In genomic region chr1:160101037-160101716, GRCh38 we compare ENCODE assay signal across 1 cellular context.
TF ChIP-seq lines count a peak whose summit lies in the region.

No MANE protein-coding gene starts in this region.

TF ChIP-seq in HepG2, 621 proteins besides CTCF, POLR2A, EP300 and RAD21 (continued from another document and continues in another):
- TF ChIP-seq ZNF207 (IDR thresholded peaks at IDR 0.05; ENCODE audit: borderline replicate concordance) (no peak), ARNTL (CRISPR knock-in tag; IDR thresholded peaks at IDR 0.05) (peak; percentile 100), STAG1 (CRISPR knock-in tag; IDR thresholded peaks at IDR 0.05) (peak; percentile 90), ZFP62 (CRISPR knock-in tag; IDR thresholded peaks at IDR 0.05) (no peak), CHD4 (IDR thresholded peaks at IDR 0.05; ENCODE audit: borderline replicate concordance, low read length) (no peak), ZNF230 (CRISPR knock-in tag; IDR thresholded peaks at IDR 0.05) (no peak), ZNF576 (CRISPR knock-in tag; IDR thresholded peaks at IDR 0.05) (no peak), ZNF878 (CRISPR knock-in tag; IDR thresholded peaks at IDR 0.05) (peak; percentile 50; the same call in 1 of the 2 replicates), ZNF556 (CRISPR knock-in tag; IDR thresholded peaks at IDR 0.05; ENCODE audit: borderline replicate concordance) (no peak), ZNF737 (CRISPR knock-in tag; IDR thresholded peaks at IDR 0.05; ENCODE audit: borderline replicate concordance) (no peak), GLI4 (CRISPR knock-in tag; IDR thresholded peaks at IDR 0.05; ENCODE audit: borderline replicate concordance) (no peak), SRSF9 (IDR thresholded peaks at IDR 0.05; ENCODE audit: borderline replicate concordance, insufficient read depth, low read depth, low read length, poor library complexity, severe bottlenecking) (no peak), RFX3 (CRISPR knock-in tag; IDR thresholded peaks at IDR 0.05) (no peak), MAFK (conservative IDR thresholded peaks at IDR 0.05 in 1 of 2, IDR thresholded peaks at IDR 0.05 in 1 of 2; ENCODE audit: low read length in 2 of 2) (no peak), LCORL (IDR thresholded peaks at IDR 0.05) (no peak), LCORL (CRISPR knock-in tag; IDR thresholded peaks at IDR 0.05) (no peak), ZNF281 (CRISPR knock-in tag; IDR thresholded peaks at IDR 0.05; ENCODE audit: borderline replicate concordance) (peak; percentile 92), CCDC6 (CRISPR knock-in tag; IDR thresholded peaks at IDR 0.05) (no peak), FLYWCH1 (CRISPR knock-in tag; IDR thresholded peaks at IDR 0.05) (no peak), HOXD1 (CRISPR knock-in tag; IDR thresholded peaks at IDR 0.05) (no peak), GATAD1 (CRISPR knock-in tag; IDR thresholded peaks at IDR 0.05) (peak; percentile 61; the same call in 1 of the 2 replicates), ZNF335 (CRISPR knock-in tag; IDR thresholded peaks at IDR 0.05) (no peak), KLF16 (CRISPR knock-in tag; IDR thresholded peaks at IDR 0.05) (peak in 1 of 2 experiments; percentile 51; a peak in 1 of 4 replicates), PHF20 (CRISPR knock-in tag; IDR thresholded peaks at IDR 0.05) (no peak), SPEN (CRISPR knock-in tag; IDR thresholded peaks at IDR 0.05; ENCODE audit: low read depth) (peak; percentile 62; the same call in 1 of the 2 replicates), REST (IDR thresholded peaks at IDR 0.05; ENCODE audit: borderline replicate concordance in 1 of 2, low read depth in 1 of 2, low read length in 2 of 2) (no peak), PATZ1 (CRISPR knock-in tag; IDR thresholded peaks at IDR 0.05) (peak; percentile 92), ARNT2 (CRISPR knock-in tag; IDR thresholded peaks at IDR 0.05; ENCODE audit: low read depth) (0 out of 2 replicates have a peak, but pooled peaks have one; percentile 42), BCLAF1 (IDR thresholded peaks at IDR 0.05) (no peak), ZNF362 (CRISPR knock-in tag; IDR thresholded peaks at IDR 0.05; ENCODE audit: borderline replicate concordance) (no peak), RARG (CRISPR knock-in tag; IDR thresholded peaks at IDR 0.05; ENCODE audit: low read depth) (no peak), ETS1 (CRISPR knock-in tag; IDR thresholded peaks at IDR 0.05) (no peak), CEBPB (IDR thresholded peaks at IDR 0.05; ENCODE audit: borderline replicate concordance, low read depth, low read length) (no peak), HNF4A (CRISPR knock-in tag; IDR thresholded peaks at IDR 0.05) (no peak), KLF11 (CRISPR knock-in tag; IDR thresholded peaks at IDR 0.05) (0 out of 2 replicates have a peak, but pooled peaks have one; percentile 46), MYPOP (CRISPR knock-in tag; IDR thresholded peaks at IDR 0.05) (peak; percentile 61; the same call in 1 of the 2 replicates), RCOR2 (CRISPR knock-in tag; IDR thresholded peaks at IDR 0.05) (0 out of 2 replicates have a peak, but pooled peaks have one; percentile 26), ZNF770 (CRISPR knock-in tag; IDR thresholded peaks at IDR 0.05) (no peak), ZNF138 (CRISPR knock-in tag; IDR thresholded peaks at IDR 0.05; ENCODE audit: low read depth) (no peak), HOXA5 (CRISPR knock-in tag; IDR thresholded peaks at IDR 0.05) (no peak), ZNF251 (CRISPR knock-in tag; IDR thresholded peaks at IDR 0.05) (no peak), DNMT1 (CRISPR knock-in tag; IDR thresholded peaks at IDR 0.05) (no peak), FOXJ3 (CRISPR knock-in tag; IDR thresholded peaks at IDR 0.05; ENCODE audit: borderline replicate concordance) (peak; percentile 57; the same call in 1 of the 2 replicates), CREM (IDR thresholded peaks at IDR 0.05) (peak; percentile 20; the same call in 1 of the 2 replicates), CREM (CRISPR knock-in tag; IDR thresholded peaks at IDR 0.05) (no peak), KLF6 (CRISPR knock-in tag; IDR thresholded peaks at IDR 0.05) (no peak), NFIC (IDR thresholded peaks at IDR 0.05; ENCODE audit: low read length) (no peak), ZNF670 (CRISPR knock-in tag; IDR thresholded peaks at IDR 0.05; ENCODE audit: borderline replicate concordance) (no peak), KAT8 (CRISPR knock-in tag; IDR thresholded peaks at IDR 0.05) (peak; percentile 50; the same call in 1 of the 2 replicates), CCAR2 (optimal IDR thresholded peaks at IDR 0.05; ENCODE audit: low read depth, low read length) (no peak), ZNF841 (CRISPR knock-in tag; IDR thresholded peaks at IDR 0.05; ENCODE audit: borderline replicate concordance) (no peak)
